1 cellular context compared by ENCODE assay signal in genomic region chr1:117605811-117606607, GRCh38.
TF ChIP-seq lines count a peak whose summit lies in the region.

TSS of gene TENT5C (plus strand) at chr1:117606048. CDS start at chr1:117622869, 16,821 bp downstream.

TF ChIP-seq in K562, 482 proteins besides CTCF, POLR2A, EP300 and RAD21 (continued from another document and continues in another):
- peak; percentile 96 for TF ChIP-seq VEZF1 (CRISPR knock-in tag; IDR thresholded peaks at IDR 0.05)
- TF ChIP-seq TCF3 (CRISPR knock-in tag; IDR thresholded peaks at IDR 0.05): peak; percentile 15; the same call in 1 of the 2 replicates
- TF ChIP-seq ZC3H11A (IDR thresholded peaks at IDR 0.05; ENCODE audit: low read depth, low read length): no peak
- TF ChIP-seq SIRT6 (IDR thresholded peaks at IDR 0.05; ENCODE audit: low read depth, low read length): no peak
- no peak for TF ChIP-seq ZNF449 (CRISPR knock-in tag; IDR thresholded peaks at IDR 0.05)
- TF ChIP-seq ZNF655 (CRISPR knock-in tag; IDR thresholded peaks at IDR 0.05): no peak
- no peak for TF ChIP-seq TEAD1 (CRISPR knock-in tag; IDR thresholded peaks at IDR 0.05)
- TF ChIP-seq GTF2F1 (IDR thresholded peaks at IDR 0.05; ENCODE audit: low read depth, low read length): peak; percentile 97
- no peak for TF ChIP-seq ZNF282 (CRISPR knock-in tag; IDR thresholded peaks at IDR 0.05)
- TF ChIP-seq NONO (IDR thresholded peaks at IDR 0.05; ENCODE audit: low read depth in 2 of 2, low read length in 1 of 2): peak; percentile 93 to 97; a peak in 3 of 4 replicates
- TF ChIP-seq SNIP1 (IDR thresholded peaks at IDR 0.05; ENCODE audit: low read depth): no peak
- no peak for TF ChIP-seq POLR2AphosphoS2 (IDR thresholded peaks at IDR 0.05; ENCODE audit: low read length)
- TF ChIP-seq SETDB1 (IDR thresholded peaks at IDR 0.05; ENCODE audit: low read length): no peak
- TF ChIP-seq ZNF644 (tag; IDR thresholded peaks at IDR 0.05; ENCODE audit: low read depth): no peak
- TF ChIP-seq ZNF444 (CRISPR knock-in tag; IDR thresholded peaks at IDR 0.05): no peak
- no peak for TF ChIP-seq DPF2 (IDR thresholded peaks at IDR 0.05)
- no peak for TF ChIP-seq KAT8 (IDR thresholded peaks at IDR 0.05; ENCODE audit: low read depth)
- TF ChIP-seq HDAC6 (IDR thresholded peaks at IDR 0.05; ENCODE audit: low read depth, low read length): peak; percentile 95; the same call in 1 of the 2 replicates
- peak; percentile 17 for TF ChIP-seq HCFC1 (IDR thresholded peaks at IDR 0.05; ENCODE audit: low read depth, low read length)
- no peak for TF ChIP-seq CHAMP1 (IDR thresholded peaks at IDR 0.05)
- TF ChIP-seq SMARCC2 (IDR thresholded peaks at IDR 0.05; ENCODE audit: low read depth): peak; percentile 17; the same call in 1 of the 2 replicates
- no peak for TF ChIP-seq NFE2 (IDR thresholded peaks at IDR 0.05; ENCODE audit: low read depth)
- peak; percentile 48; the same call in 1 of the 2 replicates for TF ChIP-seq PML (IDR thresholded peaks at IDR 0.05; ENCODE audit: low read length)
- TF ChIP-seq TFAM (CRISPR knock-in tag; conservative IDR thresholded peaks at IDR 0.05): no peak
- TF ChIP-seq KLF6 (CRISPR knock-in tag; IDR thresholded peaks at IDR 0.05; ENCODE audit: borderline replicate concordance): no peak
- peak in 1 of 2 experiments; percentile 50 for TF ChIP-seq AFF1 (IDR thresholded peaks at IDR 0.05; ENCODE audit: low read depth in 1 of 2, partially characterized antibody in 2 of 2)
- TF ChIP-seq HMGN3 (IDR thresholded peaks at IDR 0.05; ENCODE audit: borderline replicate concordance, extremely low read depth, insufficient read length, low read depth, low read length): peak; percentile 86
- TF ChIP-seq KAT2B (IDR thresholded peaks at IDR 0.05; ENCODE audit: low read depth, low read length): no peak
- TF ChIP-seq ZNF57 (CRISPR knock-in tag; IDR thresholded peaks at IDR 0.05): no peak
- TF ChIP-seq ZBTB8A (IDR thresholded peaks at IDR 0.05; ENCODE audit: partially characterized antibody): no peak
- TF ChIP-seq ZNF280B (CRISPR knock-in tag; IDR thresholded peaks at IDR 0.05): no peak
- no peak for TF ChIP-seq DDX20 (tag; IDR thresholded peaks at IDR 0.05; ENCODE audit: low read depth)
- TF ChIP-seq NR4A1 (CRISPR knock-in tag; IDR thresholded peaks at IDR 0.05): no peak
- TF ChIP-seq NR4A1 (tag; IDR thresholded peaks at IDR 0.05): no peak; the same call in 1 of the 2 replicates
- no peak for TF ChIP-seq ERF (CRISPR knock-in tag; IDR thresholded peaks at IDR 0.05)
- no peak; the same call in 1 of the 2 replicates for TF ChIP-seq SMAD4 (CRISPR knock-in tag; conservative IDR thresholded peaks at IDR 0.05)
- 0 out of 2 replicates have a peak, but pooled peaks have one; percentile 84 for TF ChIP-seq RBM14 (IDR thresholded peaks at IDR 0.05; ENCODE audit: borderline replicate concordance, insufficient read depth, low read depth, low read length)
- TF ChIP-seq ELF2 (CRISPR knock-in tag; IDR thresholded peaks at IDR 0.05): no peak
- peak; percentile 31; the same call in 1 of the 2 replicates for TF ChIP-seq USF1 (CRISPR knock-in tag; IDR thresholded peaks at IDR 0.05)
- TF ChIP-seq ZNF395 (CRISPR knock-in tag; IDR thresholded peaks at IDR 0.05): no peak
- TF ChIP-seq PTRF (tag; IDR thresholded peaks at IDR 0.05): no peak
- no peak for TF ChIP-seq TCF7 (IDR thresholded peaks at IDR 0.05; ENCODE audit: borderline replicate concordance)
- no peak for TF ChIP-seq CREB1 (IDR thresholded peaks at IDR 0.05)
- no peak; the same call in 1 of the 2 replicates for TF ChIP-seq CREB1 (CRISPR knock-in tag; IDR thresholded peaks at IDR 0.05)
- TF ChIP-seq ZNF133 (CRISPR knock-in tag; IDR thresholded peaks at IDR 0.05): no peak
- no peak for TF ChIP-seq CREB5 (CRISPR knock-in tag; IDR thresholded peaks at IDR 0.05)
- TF ChIP-seq TCF7L2 (IDR thresholded peaks at IDR 0.05; ENCODE audit: low read depth, low read length): no peak
- no peak; the same call in 1 of the 2 replicates for TF ChIP-seq MAX (CRISPR knock-in tag; IDR thresholded peaks at IDR 0.05)
- TF ChIP-seq KHSRP (IDR thresholded peaks at IDR 0.05): no peak
- TF ChIP-seq THAP12 (CRISPR knock-in tag; IDR thresholded peaks at IDR 0.05): 0 out of 2 replicates have a peak, but pooled peaks have one; percentile 46
